2 cellular contexts compared by ENCODE assay signal in genomic region chr18:61360440-61361383, GRCh38.
TF ChIP-seq lines count a peak whose summit lies in the region.

No MANE protein-coding gene starts in this region.

TF ChIP-seq in WTC11, 78 proteins besides CTCF, POLR2A, EP300 and RAD21 (continued from another document):
- TF ChIP-seq USF2 (CRISPR knock-in tag; IDR thresholded peaks at IDR 0.05) (no peak), MLX (CRISPR knock-in tag; IDR thresholded peaks at IDR 0.05) (no peak), ZNF416 (CRISPR knock-in tag; IDR thresholded peaks at IDR 0.05) (no peak), PRDM15 (CRISPR knock-in tag; IDR thresholded peaks at IDR 0.05) (no peak), FOXK1 (CRISPR knock-in tag; IDR thresholded peaks at IDR 0.05) (no peak), HMGA2 (CRISPR knock-in tag; IDR thresholded peaks at IDR 0.05) (no peak), JUN (CRISPR knock-in tag; IDR thresholded peaks at IDR 0.05) (no peak), FOXP1 (CRISPR knock-in tag; IDR thresholded peaks at IDR 0.05; ENCODE audit: borderline replicate concordance) (no peak)

TF ChIP-seq in HepG2, 621 proteins besides CTCF, POLR2A, EP300 and RAD21 (continued from another document):
- TF ChIP-seq ATF4 (CRISPR knock-in tag; IDR thresholded peaks at IDR 0.05), result no peak
- TF ChIP-seq NR0B2 (CRISPR knock-in tag; IDR thresholded peaks at IDR 0.05), result no peak
- no peak for TF ChIP-seq MTF1 (CRISPR knock-in tag; IDR thresholded peaks at IDR 0.05)
- no peak for TF ChIP-seq ZNF18 (CRISPR knock-in tag; IDR thresholded peaks at IDR 0.05; ENCODE audit: insufficient replicate concordance)
- TF ChIP-seq CBX5 (CRISPR knock-in tag; IDR thresholded peaks at IDR 0.05; ENCODE audit: borderline replicate concordance), result no peak
- no peak for TF ChIP-seq NFIB (CRISPR knock-in tag; IDR thresholded peaks at IDR 0.05; ENCODE audit: borderline replicate concordance)
- TF ChIP-seq ZNF879 (CRISPR knock-in tag; IDR thresholded peaks at IDR 0.05), result no peak
- no peak for TF ChIP-seq CHD2 (IDR thresholded peaks at IDR 0.05; ENCODE audit: low read depth, low read length)
- TF ChIP-seq ZNF251 (CRISPR knock-in tag; IDR thresholded peaks at IDR 0.05), result no peak
- TF ChIP-seq FOXA1 (IDR thresholded peaks at IDR 0.05), result no peak
- TF ChIP-seq FOXA1 (CRISPR knock-in tag; IDR thresholded peaks at IDR 0.05), result no peak
- no peak for TF ChIP-seq ZNF333 (CRISPR knock-in tag; IDR thresholded peaks at IDR 0.05; ENCODE audit: borderline replicate concordance)
- TF ChIP-seq SOX5 (CRISPR knock-in tag; IDR thresholded peaks at IDR 0.05; ENCODE audit: borderline replicate concordance), result no peak
- no peak for TF ChIP-seq RAD51 (IDR thresholded peaks at IDR 0.05; ENCODE audit: borderline replicate concordance)
- TF ChIP-seq CC2D1A (CRISPR knock-in tag; IDR thresholded peaks at IDR 0.05), result no peak
- TF ChIP-seq NKX3-1 (CRISPR knock-in tag; IDR thresholded peaks at IDR 0.05), result no peak
